1 cellular context compared by ENCODE assay signal in the genomic region with DNA sequence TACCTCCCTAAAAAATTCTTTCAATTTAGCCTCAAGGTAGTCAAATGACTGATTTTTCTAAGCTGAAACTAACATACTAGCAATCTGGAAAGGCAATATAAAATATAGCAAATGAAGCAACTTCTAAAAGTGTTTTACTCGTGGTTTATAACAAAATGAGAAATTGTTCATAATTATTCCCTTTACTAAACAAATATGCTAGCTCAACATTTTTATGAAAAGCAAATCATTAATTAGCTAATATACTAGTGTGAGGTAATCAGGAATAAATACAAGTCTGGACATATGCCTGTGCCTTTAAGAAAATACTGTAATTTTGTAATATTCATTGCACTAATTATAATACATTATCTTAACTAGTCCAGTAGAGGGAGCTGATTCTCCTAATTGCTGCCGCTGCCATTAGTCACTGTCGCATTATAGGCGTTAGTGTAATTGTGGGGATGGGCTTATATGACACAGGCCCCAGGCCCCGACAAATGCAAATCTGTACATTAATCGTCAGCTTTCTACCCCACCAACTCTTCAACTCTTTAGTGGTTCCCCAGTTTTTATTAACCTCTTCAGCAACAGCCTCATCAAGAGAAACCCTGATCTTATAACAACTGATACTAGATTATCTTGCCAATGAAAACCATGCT.
TF ChIP-seq lines count a peak whose summit lies in the region.

No MANE protein-coding gene starts in this region.

TF ChIP-seq in K562, 482 proteins besides CTCF, POLR2A, EP300 and RAD21 (continued from another document):
- peak; percentile 70; the same call in 1 of the 2 replicates for TF ChIP-seq C11orf30 (IDR thresholded peaks at IDR 0.05; ENCODE audit: low read depth)
- peak; percentile 89 for TF ChIP-seq ZNF316 (IDR thresholded peaks at IDR 0.05)
- TF ChIP-seq ATF4 (CRISPR knock-in tag; IDR thresholded peaks at IDR 0.05): no peak
- peak; percentile 29; the same call in 1 of the 2 replicates for TF ChIP-seq MAFF (IDR thresholded peaks at IDR 0.05; ENCODE audit: low read length)
- no peak for TF ChIP-seq PREB (CRISPR knock-in tag; IDR thresholded peaks at IDR 0.05)
- peak; percentile 66 for TF ChIP-seq MAFG (tag; conservative IDR thresholded peaks at IDR 0.05)
- no peak for TF ChIP-seq HOMEZ (CRISPR knock-in tag; IDR thresholded peaks at IDR 0.05)
